1 cellular context compared by ENCODE assay signal in genomic region chr1:94931254-94931841, GRCh38.
A peak's percentile ranks its signal among the peaks of the same experiment; 100 is the strongest.
TF ChIP-seq lines count a peak whose summit lies in the region.

No MANE protein-coding gene starts in this region.

TF ChIP-seq in K562, 482 proteins besides CTCF, POLR2A, EP300 and RAD21 (continued from another document):
- TF ChIP-seq CREB3 (tag; conservative IDR thresholded peaks at IDR 0.05; ENCODE audit: low read depth) (0 out of 2 replicates have a peak, but pooled peaks have one; percentile 54), ZNF24 (IDR thresholded peaks at IDR 0.05) (no peak), ZNF175 (CRISPR knock-in tag; IDR thresholded peaks at IDR 0.05; ENCODE audit: low read depth) (peak; percentile 81), NCOR1 (IDR thresholded peaks at IDR 0.05) (no peak), RFX1 (IDR thresholded peaks at IDR 0.05) (peak; percentile 12; the same call in 1 of the 2 replicates), ZNF395 (CRISPR knock-in tag; IDR thresholded peaks at IDR 0.05) (peak; percentile 63; the same call in 1 of the 2 replicates), PTTG1 (tag; IDR thresholded peaks at IDR 0.05; ENCODE audit: low read depth) (0 out of 2 replicates have a peak, but pooled peaks have one; percentile 28), ZNF41 (CRISPR knock-in tag; conservative IDR thresholded peaks at IDR 0.05) (peak; percentile 63; the same call in 1 of the 2 replicates), YY1 (IDR thresholded peaks at IDR 0.05; ENCODE audit: borderline replicate concordance in 1 of 3, control insufficient read depth in 1 of 3, extremely low read depth in 1 of 3, insufficient read depth in 3 of 3, insufficient read length in 1 of 3, insufficient replicate concordance in 2 of 3, low read depth in 1 of 3, low read length in 2 of 3) (peak in 1 of 3 experiments; percentile 60), HDAC8 (tag; IDR thresholded peaks at IDR 0.05) (peak; percentile 82; the same call in 1 of the 2 replicates), ZNF707 (CRISPR knock-in tag; conservative IDR thresholded peaks at IDR 0.05) (no peak), RBBP5 (IDR thresholded peaks at IDR 0.05; ENCODE audit: borderline replicate concordance, insufficient read depth, low read length, poor library complexity, severe bottlenecking) (no peak), PYGO2 (tag; IDR thresholded peaks at IDR 0.05) (0 out of 2 replicates have a peak, but pooled peaks have one; percentile 36), SNIP1 (IDR thresholded peaks at IDR 0.05; ENCODE audit: low read depth) (no peak), ZNF592 (IDR thresholded peaks at IDR 0.05) (peak; percentile 68)
